Comparison of ENCODE assay signal across 16 cellular contexts in the genomic region with DNA sequence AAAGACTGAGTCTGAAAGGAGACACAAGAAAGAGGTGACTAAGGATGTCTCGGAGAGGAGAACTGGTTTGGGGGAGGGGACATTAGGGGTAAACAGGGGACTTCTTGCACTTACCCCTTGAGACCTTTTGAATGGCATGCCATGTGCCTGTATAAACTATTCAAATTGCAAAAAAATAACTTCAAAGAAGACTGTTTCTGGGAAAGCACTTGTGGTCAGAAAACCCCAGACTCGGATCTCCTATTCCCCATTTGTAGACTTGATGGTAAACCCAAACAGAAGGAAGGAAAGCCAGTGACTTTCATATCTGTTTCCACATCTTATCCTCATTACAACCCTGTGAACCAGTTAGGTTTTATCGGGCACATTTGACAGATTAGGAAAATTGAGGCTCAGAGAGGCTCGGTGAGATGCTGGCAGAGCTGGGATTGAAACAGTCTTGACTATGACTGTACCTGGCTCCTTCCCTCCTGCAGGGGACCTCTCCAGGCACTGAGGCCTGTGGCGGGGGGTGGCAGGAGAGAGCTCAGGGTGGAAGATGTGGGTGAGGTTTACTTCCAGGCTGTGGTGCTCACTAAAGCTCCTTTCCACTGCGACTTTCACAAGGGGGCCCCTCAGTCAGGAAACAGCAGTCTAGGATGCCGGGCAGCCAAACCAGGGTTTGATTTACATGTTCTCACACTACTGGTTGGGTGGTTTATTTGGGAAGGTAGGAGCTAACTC. TPM values are rescaled to one million over a fixed set of nuclear protein-coding genes. Genes with fewer than 3 reads are reported as not detected.
DNase-seq lines count a peak whose midpoint lies in the region; ATAC-seq and TF ChIP-seq lines count a peak whose summit lies in the region.
"Had no signal": no experiment of that assay in that cellular context is flagged by ENCODE, and none has a peak within 500 bp of the region (broad histone marks: within the 10 kb centered on the region; RNA-seq: fewer than 3 reads in every experiment).

No MANE protein-coding gene starts in this region.

- no peaks in the 10 kb centered on the region for H3K9me3 ChIP-seq in Loucy (ENCODE audit: insufficient read depth, low read depth, low read length)
- H3K9me3 ChIP-seq in naive thymus-derived CD4-positive, alpha-beta T cell (ENCODE audit: control insufficient read depth in 2 of 3, low read length in 3 of 3) = no peaks in the 10 kb centered on the region
- H3K9me3 ChIP-seq in CD8-positive, alpha-beta T cell (ENCODE audit: low read length) = no peaks in the 10 kb centered on the region
- H3K9me3 ChIP-seq: HAP-1, upper lobe of left lung had no signal

- peaks cover 13 to 22% of the 10 kb centered on the region in 2 donors for H3K4me1 Mint-ChIP-seq in natural killer cell treated with Interleukin-12 subunit alpha and Interleukin-12 subunit beta and Interleukin-15 and Interleukin-18, amount 100 ng/mL, for 72 hours (ENCODE audit: low read depth in 2 of 2)
- H3K4me1 Mint-ChIP-seq in natural killer cell = peaks cover 11 to 34% of the 10 kb centered on the region in 2 donors
- peaks cover 10% of the 10 kb centered on the region for H3K4me1 Mint-ChIP-seq in activated T-helper 17 cell treated with anti-CD3 and anti-CD28 coated beads, Interleukin-2, amount 50 U/mL, for 72 hours
- H3K4me1 Mint-ChIP-seq in naive thymus-derived CD4-positive, alpha-beta T cell = peaks cover 6 to 33% (median 10%) of the 10 kb centered on the region in 7 donors
- peaks cover 11% of the 10 kb centered on the region for H3K4me1 Mint-ChIP-seq in CD8-positive, alpha-beta T cell (ENCODE audit: low read depth)

- intact Hi-C loops in natural killer cell (cut with micrococcal nuclease) = no loop called here
- intact Hi-C loops in naive thymus-derived CD4-positive, alpha-beta T cell (cut with micrococcal nuclease) = loop anchor here (5.0 kb wide), 4 partner anchors 124 to 671 kb away; partner anchors contain the start of genes C16orf46 (in 1 of the 2), GCSH (in 1 of the 2) and MPHOSPH6 (in 1 of the 2)
- intact Hi-C loops in CD8-positive, alpha-beta T cell (cut with DNase I, micrococcal nuclease) = loop anchor here (5.0 to 10.0 kb wide), 2 partner anchors 426 to 1206 kb away; partner anchors contain the start of genes DYNLRB2 (in 2 of the 2) and MPHOSPH6 (in 1 of the 2)

- H3K79me2 ChIP-seq in Loucy (ENCODE audit: insufficient read depth, low read length) = no peaks in the 10 kb centered on the region

- no peaks in the 10 kb centered on the region for H3K36me3 ChIP-seq in Loucy (ENCODE audit: insufficient read depth, low read length)
- H3K36me3 ChIP-seq in naive thymus-derived CD4-positive, alpha-beta T cell (ENCODE audit: control insufficient read depth in 2 of 3, insufficient read depth in 3 of 3, low read length in 3 of 3) = no peaks in the 10 kb centered on the region
- no peaks in the 10 kb centered on the region for H3K36me3 ChIP-seq in CD8-positive, alpha-beta T cell (ENCODE audit: insufficient read depth, low read length)
- H3K36me3 ChIP-seq: HAP-1, upper lobe of left lung had no signal

- peak overlapping the region; percentile 24 for H3K4me2 ChIP-seq in Loucy (ENCODE audit: low read depth, low read length, poor library complexity, severe bottlenecking)

- no peak overlapping the region for H3K27ac ChIP-seq in naive thymus-derived CD4-positive, alpha-beta T cell (ENCODE audit: low read depth, low read length)
- no peak overlapping the region for H3K27ac ChIP-seq in CD8-positive, alpha-beta T cell (ENCODE audit: low read depth, low read length)
- H3K27ac ChIP-seq: upper lobe of left lung had no signal

- TF ChIP-seq CTCF in natural killer cell (IDR thresholded peaks at IDR 0.05) = no peak
- TF ChIP-seq CTCF in Loucy (conservative IDR thresholded peaks at IDR 0.05; ENCODE audit: low read length) = peak; percentile 30; the same call in 1 of the 2 replicates
- TF ChIP-seq CTCF in CD8-positive, alpha-beta T cell (IDR thresholded peaks at IDR 0.05) = no peak

- H3K27me3 Mint-ChIP-seq in natural killer cell treated with Interleukin-12 subunit alpha and Interleukin-12 subunit beta and Interleukin-15 and Interleukin-18, amount 100 ng/mL, for 72 hours = no peaks in the 10 kb centered on the region
- H3K27me3 Mint-ChIP-seq in natural killer cell (ENCODE audit: low read depth in 2 of 2) = no peaks in the 10 kb centered on the region
- H3K27me3 Mint-ChIP-seq in activated T-helper 17 cell treated with anti-CD3 and anti-CD28 coated beads, Interleukin-2, amount 50 U/mL, for 72 hours = no peaks in the 10 kb centered on the region
- peaks cover 0 to 6% (median 0%) of the 10 kb centered on the region in 5 donors for H3K27me3 Mint-ChIP-seq in naive thymus-derived CD4-positive, alpha-beta T cell
- H3K27me3 Mint-ChIP-seq in CD8-positive, alpha-beta T cell (ENCODE audit: low read depth) = no peaks in the 10 kb centered on the region

- H3K27ac Mint-ChIP-seq in natural killer cell treated with Interleukin-12 subunit alpha and Interleukin-12 subunit beta and Interleukin-15 and Interleukin-18, amount 100 ng/mL, for 72 hours = peak overlapping the region; percentile 34 to 57
- H3K27ac Mint-ChIP-seq in natural killer cell = no peak overlapping the region
- no peak overlapping the region for H3K27ac Mint-ChIP-seq in activated T-helper 17 cell treated with anti-CD3 and anti-CD28 coated beads, Interleukin-2, amount 50 U/mL, for 72 hours
- peak overlapping the region in 1 of 9 donors; percentile 42 for H3K27ac Mint-ChIP-seq in naive thymus-derived CD4-positive, alpha-beta T cell
- no peak overlapping the region for H3K27ac Mint-ChIP-seq in CD8-positive, alpha-beta T cell
- H3K27ac Mint-ChIP-seq: T-helper 17 cell had no signal

- no peaks in the 10 kb centered on the region for H3K9me2 ChIP-seq in Loucy (replicated peaks; ENCODE audit: low read depth, low read length)

- ATAC-seq in natural killer cell treated with Interleukin-12 subunit alpha and Interleukin-12 subunit beta and Interleukin-15 and Interleukin-18, amount 100 ng/mL, for 72 hours = no peak
- no peak for ATAC-seq in natural killer cell
- ATAC-seq in activated T-helper 17 cell treated with anti-CD3 and anti-CD28 coated beads, Interleukin-2, amount 50 U/mL, for 72 hours (replicated peaks) = peak; percentile 53
- no peak for ATAC-seq in naive thymus-derived CD4-positive, alpha-beta T cell
- ATAC-seq in CD8-positive, alpha-beta T cell = no peak
- ATAC-seq: Panc1, T-helper 17 cell had no signal

- in situ Hi-C loops in G401 (cut with HindIII; ENCODE audit: low sequenced_read_pairs) = loop anchor here (25.0 kb wide), 1 partner anchor 361 kb away; no protein-coding TSS in a partner anchor

- no peaks in the 10 kb centered on the region for H3K9me3 Mint-ChIP-seq in natural killer cell treated with Interleukin-12 subunit alpha and Interleukin-12 subunit beta and Interleukin-15 and Interleukin-18, amount 100 ng/mL, for 72 hours
- no peaks in the 10 kb centered on the region for H3K9me3 Mint-ChIP-seq in natural killer cell
- no peaks in the 10 kb centered on the region for H3K9me3 Mint-ChIP-seq in activated T-helper 17 cell treated with anti-CD3 and anti-CD28 coated beads, Interleukin-2, amount 50 U/mL, for 72 hours
- H3K9me3 Mint-ChIP-seq in naive thymus-derived CD4-positive, alpha-beta T cell = peaks cover 0 to 3% (median 0%) of the 10 kb centered on the region in 11 donors
- H3K9me3 Mint-ChIP-seq in CD8-positive, alpha-beta T cell = no peaks in the 10 kb centered on the region

- H3K4me3 Mint-ChIP-seq in natural killer cell treated with Interleukin-12 subunit alpha and Interleukin-12 subunit beta and Interleukin-15 and Interleukin-18, amount 100 ng/mL, for 72 hours = peak overlapping the region; percentile 32
- H3K4me3 Mint-ChIP-seq in natural killer cell = no peak overlapping the region
- no peak overlapping the region for H3K4me3 Mint-ChIP-seq in activated T-helper 17 cell treated with anti-CD3 and anti-CD28 coated beads, Interleukin-2, amount 50 U/mL, for 72 hours
- H3K4me3 Mint-ChIP-seq in naive thymus-derived CD4-positive, alpha-beta T cell = peak overlapping the region in 1 of 10 donors; percentile 45
- no peak overlapping the region for H3K4me3 Mint-ChIP-seq in CD8-positive, alpha-beta T cell
- H3K4me3 Mint-ChIP-seq: T-helper 17 cell had no signal

- H3K9ac ChIP-seq in Loucy (ENCODE audit: low read depth, low read length, poor library complexity, severe bottlenecking) = no peak overlapping the region

- H3K27me3 ChIP-seq in Loucy (ENCODE audit: insufficient read depth, low read length, poor library complexity, severe bottlenecking) = no peaks in the 10 kb centered on the region
- H3K27me3 ChIP-seq in naive thymus-derived CD4-positive, alpha-beta T cell (ENCODE audit: control insufficient read depth in 2 of 2, insufficient read depth in 2 of 2, low read length in 2 of 2) = no peaks in the 10 kb centered on the region
- no peaks in the 10 kb centered on the region for H3K27me3 ChIP-seq in CD8-positive, alpha-beta T cell (ENCODE audit: insufficient read depth, low read length)
- H3K27me3 ChIP-seq: upper lobe of left lung had no signal

- H3K36me3 Mint-ChIP-seq in natural killer cell treated with Interleukin-12 subunit alpha and Interleukin-12 subunit beta and Interleukin-15 and Interleukin-18, amount 100 ng/mL, for 72 hours = no peaks in the 10 kb centered on the region
- no peaks in the 10 kb centered on the region for H3K36me3 Mint-ChIP-seq in natural killer cell
- H3K36me3 Mint-ChIP-seq in activated T-helper 17 cell treated with anti-CD3 and anti-CD28 coated beads, Interleukin-2, amount 50 U/mL, for 72 hours (ENCODE audit: low read depth) = no peaks in the 10 kb centered on the region
- H3K36me3 Mint-ChIP-seq in naive thymus-derived CD4-positive, alpha-beta T cell = peaks cover 0 to 4% (median 0%) of the 10 kb centered on the region in 5 donors
- H3K36me3 Mint-ChIP-seq in CD8-positive, alpha-beta T cell = no peaks in the 10 kb centered on the region

- peak overlapping the region; percentile 0 for H3K4me3 ChIP-seq in Loucy (ENCODE audit: low read length, poor library complexity, severe bottlenecking)
- no peak overlapping the region for H3K4me3 ChIP-seq in naive thymus-derived CD4-positive, alpha-beta T cell (ENCODE audit: low read length)
- no peak overlapping the region for H3K4me3 ChIP-seq in CD8-positive, alpha-beta T cell (ENCODE audit: low read depth, low read length)
- H3K4me3 ChIP-seq: HAP-1, upper lobe of left lung had no signal

- no peaks in the 10 kb centered on the region for H3F3A ChIP-seq in Loucy (ENCODE audit: low read depth)

- no peak for DNase-seq in natural killer cell treated with Interleukin-12 subunit alpha and Interleukin-12 subunit beta and Interleukin-15 and Interleukin-18, amount 100 ng/mL, for 72 hours (ENCODE audit: low spot score)
- DNase-seq in natural killer cell (no peak), COR-L47 (lab: John Stamatoyannopoulos, UW) (no peak), G401 (ENCODE audit: low spot score) (no peak)
- no peak for DNase-seq in naive thymus-derived CD4-positive, alpha-beta T cell
- DNase-seq in CD8-positive, alpha-beta T cell = no peak
- DNase-seq: activated CD8-positive, alpha-beta memory T cell treated with anti-CD3 and anti-CD28 coated beads for 24 hours; activated naive CD4-positive, alpha-beta T cell; glutamatergic neuron; NCI-H1092; T-helper 17 cell; upper lobe of left lung had no signal

- H4K20me1 ChIP-seq in Loucy (ENCODE audit: insufficient read depth, low read length, poor library complexity, severe bottlenecking) = no peaks in the 10 kb centered on the region

- POLR2A ChIA-PET in naive thymus-derived CD4-positive, alpha-beta T cell (lab: Charles Lee) = no interaction called here
- POLR2A ChIA-PET in CD8-positive, alpha-beta T cell (lab: Charles Lee) = no interaction called here

- peak overlapping the region; percentile 38; the same call in 1 of the 2 replicates for H2AFZ ChIP-seq in Loucy (ENCODE audit: low read length)

- CTCF ChIA-PET in naive thymus-derived CD4-positive, alpha-beta T cell (lab: Charles Lee) = no interaction called here
- CTCF ChIA-PET in CD8-positive, alpha-beta T cell (lab: Charles Lee) = interaction anchor here (0.5 to 1.5 kb wide), 3 partner anchors 11 to 55 kb away, joined by 3 to 5 read pairs (median 3); no protein-coding TSS in a partner anchor

- peaks cover 29% of the 10 kb centered on the region for H3K4me1 ChIP-seq in Loucy (ENCODE audit: insufficient read depth, low read length, poor library complexity, severe bottlenecking)
- peaks cover 4 to 10% of the 10 kb centered on the region in 2 donors for H3K4me1 ChIP-seq in naive thymus-derived CD4-positive, alpha-beta T cell (ENCODE audit: control insufficient read depth in 2 of 2, insufficient read depth in 2 of 2, low read length in 2 of 2)
- H3K4me1 ChIP-seq in CD8-positive, alpha-beta T cell (ENCODE audit: insufficient read depth, low read length) = peaks cover 9% of the 10 kb centered on the region

RNA-seq across cellular contexts. Expression of gene PLCG2, which starts 30.5 kb away (rescaled TPM):
- total RNA-seq in natural killer cell treated with Interleukin-12 subunit alpha and Interleukin-12 subunit beta and Interleukin-15 and Interleukin-18, amount 100 ng/mL, for 72 hours = 100 to 1,000 TPM in 1 of 2 donors, 10 to 100 TPM in 1; 73.4 to 101 TPM
- total RNA-seq in natural killer cell = 100 to 1,000 TPM; 250 to 298 (median 285) TPM
- 10 to 100 TPM in 1 of 2 donors, 1 to 10 TPM in 1; 6.6 to 11.0 TPM for total RNA-seq in activated T-helper 17 cell treated with anti-CD3 and anti-CD28 coated beads, Interleukin-2, amount 50 U/mL, for 72 hours
- total RNA-seq in G401 (2014; rRNA removed; shearing (Covaris generic)) = 34.8 and 42.4 TPM in 2 replicates
- 10 to 100 TPM in 2 of 5 experiments, 1 to 10 TPM in 3; 1.4 to 85.8 (median 5.9) TPM for total RNA-seq in naive thymus-derived CD4-positive, alpha-beta T cell
- polyA plus RNA-seq in naive thymus-derived CD4-positive, alpha-beta T cell = under 1 TPM; 0.07 to 0.33 TPM
- total RNA-seq in CD8-positive, alpha-beta T cell = 10 to 100 TPM in 1 of 2 experiments, 1 to 10 TPM in 1; 7.6 to 10.2 TPM

Comparison
In these comparisons a context has a peak if more than half of its experiments do, and no peak if none do; other contexts are left out.
1. H3K27ac Mint-ChIP-seq: peak in natural killer cell treated with Interleukin-12 subunit alpha and Interleukin-12 subunit beta and Interleukin-15 and Interleukin-18, amount 100 ng/mL, for 72 hours (2 of 2); none in natural killer cell (0 of 2), activated T-helper 17 cell treated with anti-CD3 and anti-CD28 coated beads, Interleukin-2, amount 50 U/mL, for 72 hours (single experiment) and CD8-positive, alpha-beta T cell (single experiment).